Comparison of ENCODE assay signal across 9 cellular contexts in genomic region chr20:329325-329695, GRCh38. TPM values are rescaled to one million over a fixed set of nuclear protein-coding genes. Genes with fewer than 3 reads are reported as not detected.
A peak's percentile ranks its signal among the peaks of the same experiment; 100 is the strongest.
DNase-seq lines count a peak whose midpoint lies in the region; ATAC-seq and TF ChIP-seq lines count a peak whose summit lies in the region.
"Had no signal": no experiment of that assay in that cellular context is flagged by ENCODE, and none has a peak within 500 bp of the region (broad histone marks: within the 10 kb centered on the region; RNA-seq: fewer than 3 reads in every experiment).

No MANE protein-coding gene starts in this region.

- peak overlapping the region; percentile 88 for H3K27ac Mint-ChIP-seq in mesothelial cell of epicardium
- H3K27ac Mint-ChIP-seq in activated T-helper 17 cell treated with anti-CD3 and anti-CD28 coated beads, Interleukin-2, amount 50 U/mL, for 72 hours, result no peak overlapping the region

- 0 out of 2 replicates have a peak overlapping the region, but pooled peaks have one; percentile 5 for H3K4me3 ChIP-seq in DOHH2 (ENCODE audit: low read length)
- no peak overlapping the region for H3K4me3 ChIP-seq in WERI-Rb-1 (ENCODE audit: low read depth, low read length)
- H3K4me3 ChIP-seq: prostate gland had no signal

- H3K27me3 ChIP-seq in DOHH2 (ENCODE audit: control insufficient read depth, low read length) (no peaks in the 10 kb centered on the region; the same call in 1 of the 2 replicates), WERI-Rb-1 (ENCODE audit: insufficient read depth, low read depth, severe bottlenecking) (no peaks in the 10 kb centered on the region)

- H3K4me2 ChIP-seq in DOHH2 (ENCODE audit: low read length), result peak overlapping the region; percentile 66

- H3K9me2 ChIP-seq in DOHH2 (replicated peaks; ENCODE audit: control insufficient read depth, low read length), result no peaks in the 10 kb centered on the region

- H3K4me1 Mint-ChIP-seq in mesothelial cell of epicardium, result peaks cover 33% of the 10 kb centered on the region
- peaks cover 5% of the 10 kb centered on the region for H3K4me1 Mint-ChIP-seq in activated T-helper 17 cell treated with anti-CD3 and anti-CD28 coated beads, Interleukin-2, amount 50 U/mL, for 72 hours

- no peak for ATAC-seq in activated T-helper 17 cell treated with anti-CD3 and anti-CD28 coated beads, Interleukin-2, amount 50 U/mL, for 72 hours (replicated peaks)

- H3K36me3 Mint-ChIP-seq in mesothelial cell of epicardium, result peaks cover 8% of the 10 kb centered on the region
- H3K36me3 Mint-ChIP-seq in activated T-helper 17 cell treated with anti-CD3 and anti-CD28 coated beads, Interleukin-2, amount 50 U/mL, for 72 hours (ENCODE audit: low read depth), result no peaks in the 10 kb centered on the region

- H3K36me3 ChIP-seq in DOHH2 (ENCODE audit: control insufficient read depth, low read length), result peaks cover 35% of the 10 kb centered on the region
- peaks cover 30% of the 10 kb centered on the region for H3K36me3 ChIP-seq in WERI-Rb-1
- H3K36me3 ChIP-seq: prostate gland had no signal

- peaks cover 53% of the 10 kb centered on the region for H3K79me2 ChIP-seq in DOHH2 (ENCODE audit: control insufficient read depth, low read length)

- H3K9me3 ChIP-seq in DOHH2 (ENCODE audit: control insufficient read depth, insufficient read depth, low read length) (no peaks in the 10 kb centered on the region), WERI-Rb-1 (ENCODE audit: severe bottlenecking) (no peaks in the 10 kb centered on the region)
- H3K9me3 ChIP-seq: prostate gland had no signal

- H3F3A ChIP-seq in DOHH2 (ENCODE audit: control insufficient read depth, insufficient read depth), result peaks cover 13% of the 10 kb centered on the region

- peaks cover 32% of the 10 kb centered on the region for H3K4me1 ChIP-seq in DOHH2 (ENCODE audit: control insufficient read depth, low read length)

- peak overlapping the region; percentile 89 for H3K4me3 Mint-ChIP-seq in mesothelial cell of epicardium
- no peak overlapping the region for H3K4me3 Mint-ChIP-seq in activated T-helper 17 cell treated with anti-CD3 and anti-CD28 coated beads, Interleukin-2, amount 50 U/mL, for 72 hours

- H3K27ac ChIP-seq in DOHH2 (ENCODE audit: low read depth, low read length) (no peak overlapping the region), WERI-Rb-1 (peak overlapping the region; percentile 84)

- H4K20me1 ChIP-seq in DOHH2 (ENCODE audit: control insufficient read depth, insufficient read depth, low read depth, low read length), result peaks cover 18% of the 10 kb centered on the region; the same call in 1 of the 2 replicates

- TF ChIP-seq CTCF in DOHH2 (IDR thresholded peaks at IDR 0.05; ENCODE audit: low read depth, low read length, poor library complexity, severe bottlenecking) (no peak), WERI-Rb-1 (IDR thresholded peaks at IDR 0.05; ENCODE audit: low read depth, low read length) (no peak), mesothelial cell of epicardium (IDR thresholded peaks at IDR 0.05; ENCODE audit: unreplicated experiment) (no peak)

- H3K9me3 Mint-ChIP-seq in mesothelial cell of epicardium, result no peaks in the 10 kb centered on the region
- no peaks in the 10 kb centered on the region for H3K9me3 Mint-ChIP-seq in activated T-helper 17 cell treated with anti-CD3 and anti-CD28 coated beads, Interleukin-2, amount 50 U/mL, for 72 hours

- no peak for DNase-seq in WERI-Rb-1
- no peak for DNase-seq in mesothelial cell of epicardium (ENCODE audit: low spot score in 2 of 2, unreplicated experiment in 2 of 2)
- DNase-seq in SKM-1 (lab: John Stamatoyannopoulos, UW; ENCODE audit: unreplicated experiment), result no peak
- DNase-seq in stimulated activated CD4-positive, alpha-beta T cell treated with anti-CD3 and anti-CD28 coated beads, Interleukin-4, amount 100 ng/mL, for 24 hours, result no peak
- DNase-seq: DND-41, NCI-H226 had no signal

- H3K27me3 Mint-ChIP-seq in mesothelial cell of epicardium (ENCODE audit: low read depth), result no peaks in the 10 kb centered on the region
- no peaks in the 10 kb centered on the region for H3K27me3 Mint-ChIP-seq in activated T-helper 17 cell treated with anti-CD3 and anti-CD28 coated beads, Interleukin-2, amount 50 U/mL, for 72 hours

RNA-seq across cellular contexts. Expression of gene SOX12, which starts 4.0 kb away (rescaled TPM):
- total RNA-seq in mesothelial cell of epicardium, result 65.9 to 67.0 TPM (median 66.8 TPM) in 3 replicates
- total RNA-seq in activated T-helper 17 cell treated with anti-CD3 and anti-CD28 coated beads, Interleukin-2, amount 50 U/mL, for 72 hours, result 1 to 10 TPM; 4.0 to 6.5 TPM

RNA-seq across cellular contexts. Expression of gene NRSN2, which starts 17.6 kb away (rescaled TPM):
- total RNA-seq in mesothelial cell of epicardium, result 41.0 to 46.2 TPM (median 41.2 TPM) in 3 replicates
- 1 to 10 TPM; 4.3 to 5.2 TPM for total RNA-seq in activated T-helper 17 cell treated with anti-CD3 and anti-CD28 coated beads, Interleukin-2, amount 50 U/mL, for 72 hours

RNA-seq across cellular contexts. Expression of gene ZCCHC3, which starts 31.9 kb away (rescaled TPM):
- 40.2 to 40.8 TPM (median 40.5 TPM) in 3 replicates for total RNA-seq in mesothelial cell of epicardium
- 10 to 100 TPM; 16.0 to 16.6 TPM for total RNA-seq in activated T-helper 17 cell treated with anti-CD3 and anti-CD28 coated beads, Interleukin-2, amount 50 U/mL, for 72 hours

RNA-seq across cellular contexts. Expression of gene C20orf96, which starts 38.8 kb away (rescaled TPM):
- total RNA-seq in mesothelial cell of epicardium, result 52.3 to 58.1 TPM (median 52.8 TPM) in 3 replicates
- 1 to 10 TPM; 5.2 to 6.0 TPM for total RNA-seq in activated T-helper 17 cell treated with anti-CD3 and anti-CD28 coated beads, Interleukin-2, amount 50 U/mL, for 72 hours

RNA-seq across cellular contexts. Expression of gene TRIB3, which starts 51.2 kb away (rescaled TPM):
- total RNA-seq in mesothelial cell of epicardium, result 3.6 to 3.9 TPM (median 3.8 TPM) in 3 replicates
- total RNA-seq in activated T-helper 17 cell treated with anti-CD3 and anti-CD28 coated beads, Interleukin-2, amount 50 U/mL, for 72 hours, result 10 to 100 TPM; 13.4 to 20.0 TPM
